In genomic region chr1:24203404-24203803, GRCh38 we compare ENCODE assay signal across 1 cellular context.
A peak's percentile ranks its signal among the peaks of the same experiment; 100 is the strongest.
TF ChIP-seq lines count a peak whose summit lies in the region.

No MANE protein-coding gene starts in this region.

TF ChIP-seq in GM12878, 131 proteins besides CTCF, POLR2A, EP300 and RAD21 (continued from another document and continues in another):
- no peak for TF ChIP-seq CEBPZ (IDR thresholded peaks at IDR 0.05; ENCODE audit: low read depth, low read length)
- no peak for TF ChIP-seq ZNF622 (IDR thresholded peaks at IDR 0.05)
- no peak for TF ChIP-seq SMC3 (IDR thresholded peaks at IDR 0.05; ENCODE audit: borderline replicate concordance, low read length)
- no peak for TF ChIP-seq MXI1 (IDR thresholded peaks at IDR 0.05; ENCODE audit: low read depth, low read length)
- TF ChIP-seq NKRF (conservative IDR thresholded peaks at IDR 0.05): no peak
- TF ChIP-seq GATAD2B (conservative IDR thresholded peaks at IDR 0.05; ENCODE audit: low read depth): no peak
- 0 out of 2 replicates have a peak, but pooled peaks have one; percentile 18 for TF ChIP-seq RELB (IDR thresholded peaks at IDR 0.05; ENCODE audit: low read depth)
- no peak for TF ChIP-seq PKNOX1 (IDR thresholded peaks at IDR 0.05)
- peak; percentile 36; the same call in 1 of the 2 replicates for TF ChIP-seq CREM (IDR thresholded peaks at IDR 0.05; ENCODE audit: low read depth)
- no peak for TF ChIP-seq JUNB (IDR thresholded peaks at IDR 0.05)
- no peak for TF ChIP-seq CBX3 (IDR thresholded peaks at IDR 0.05; ENCODE audit: borderline replicate concordance, low read depth)
- TF ChIP-seq MAX (IDR thresholded peaks at IDR 0.05; ENCODE audit: low read depth, low read length): no peak
- TF ChIP-seq BMI1 (IDR thresholded peaks at IDR 0.05; ENCODE audit: borderline replicate concordance): no peak
- peak; percentile 44; the same call in 1 of the 2 replicates for TF ChIP-seq PAX5 (IDR thresholded peaks at IDR 0.05; ENCODE audit: borderline replicate concordance, low read depth, low read length)
- TF ChIP-seq ZNF207 (IDR thresholded peaks at IDR 0.05; ENCODE audit: borderline replicate concordance): no peak
- TF ChIP-seq SREBF2 (IDR thresholded peaks at IDR 0.05; ENCODE audit: low read length): no peak
- no peak for TF ChIP-seq ZBTB33 (IDR thresholded peaks at IDR 0.05)
- TF ChIP-seq RFX5 (IDR thresholded peaks at IDR 0.05; ENCODE audit: low read depth, low read length): no peak
- no peak for TF ChIP-seq E4F1 (IDR thresholded peaks at IDR 0.05; ENCODE audit: borderline replicate concordance, partially characterized antibody)
- 0 out of 2 replicates have a peak, but pooled peaks have one; percentile 23 for TF ChIP-seq EED (IDR thresholded peaks at IDR 0.05; ENCODE audit: low read depth)
- no peak for TF ChIP-seq RCOR1 (conservative IDR thresholded peaks at IDR 0.05; ENCODE audit: low read depth, low read length)
- TF ChIP-seq TCF12 (IDR thresholded peaks at IDR 0.05; ENCODE audit: low read depth, low read length): no peak
- no peak for TF ChIP-seq ETV6 (conservative IDR thresholded peaks at IDR 0.05 in 1 of 2, IDR thresholded peaks at IDR 0.05 in 1 of 2; ENCODE audit: borderline replicate concordance in 1 of 2, low read depth in 1 of 2)
- TF ChIP-seq TBL1XR1 (IDR thresholded peaks at IDR 0.05; ENCODE audit: low read depth, low read length): no peak
- TF ChIP-seq RBBP5 (conservative IDR thresholded peaks at IDR 0.05): no peak
- TF ChIP-seq RELA (IDR thresholded peaks at IDR 0.05; ENCODE audit: borderline replicate concordance, partially characterized antibody): no peak
- no peak for TF ChIP-seq TAF1 (IDR thresholded peaks at IDR 0.05; ENCODE audit: borderline replicate concordance, low read depth, low read length)
- peak; percentile 79; the same call in 1 of the 2 replicates for TF ChIP-seq TCF3 (IDR thresholded peaks at IDR 0.05; ENCODE audit: borderline replicate concordance, insufficient read depth, low read depth, low read length)
- TF ChIP-seq IRF5 (IDR thresholded peaks at IDR 0.05; ENCODE audit: borderline replicate concordance): no peak
- TF ChIP-seq ZBED1 (IDR thresholded peaks at IDR 0.05; ENCODE audit: borderline replicate concordance): no peak
- no peak; the same call in 1 of the 2 replicates for TF ChIP-seq USF2 (IDR thresholded peaks at IDR 0.05; ENCODE audit: borderline replicate concordance, low read depth, low read length)
- no peak for TF ChIP-seq NFIC (IDR thresholded peaks at IDR 0.05; ENCODE audit: low read depth, low read length)
- TF ChIP-seq USF1 (IDR thresholded peaks at IDR 0.05; ENCODE audit: borderline replicate concordance, extremely low read length, insufficient read depth, low read depth, low read length): peak; percentile 59
- TF ChIP-seq HDAC6 (IDR thresholded peaks at IDR 0.05; ENCODE audit: unreplicated experiment): no peak
- TF ChIP-seq KDM1A (IDR thresholded peaks at IDR 0.05; ENCODE audit: borderline replicate concordance): no peak
- no peak for TF ChIP-seq NFYA (IDR thresholded peaks at IDR 0.05; ENCODE audit: borderline replicate concordance, low read depth, low read length)
- no peak for TF ChIP-seq SMAD5 (IDR thresholded peaks at IDR 0.05; ENCODE audit: low read depth)
- TF ChIP-seq SMAD1 (IDR thresholded peaks at IDR 0.05; ENCODE audit: low read depth, partially characterized antibody): no peak
- TF ChIP-seq WRNIP1 (IDR thresholded peaks at IDR 0.05; ENCODE audit: borderline replicate concordance, low read depth, low read length): no peak
- no peak for TF ChIP-seq E2F8 (IDR thresholded peaks at IDR 0.05; ENCODE audit: low read depth, partially characterized antibody)
- TF ChIP-seq EZH2 (IDR thresholded peaks at IDR 0.05; ENCODE audit: borderline replicate concordance, control insufficient read depth, low read depth, low read length): no peak
